8 cellular contexts compared by ENCODE assay signal in the genomic region with DNA sequence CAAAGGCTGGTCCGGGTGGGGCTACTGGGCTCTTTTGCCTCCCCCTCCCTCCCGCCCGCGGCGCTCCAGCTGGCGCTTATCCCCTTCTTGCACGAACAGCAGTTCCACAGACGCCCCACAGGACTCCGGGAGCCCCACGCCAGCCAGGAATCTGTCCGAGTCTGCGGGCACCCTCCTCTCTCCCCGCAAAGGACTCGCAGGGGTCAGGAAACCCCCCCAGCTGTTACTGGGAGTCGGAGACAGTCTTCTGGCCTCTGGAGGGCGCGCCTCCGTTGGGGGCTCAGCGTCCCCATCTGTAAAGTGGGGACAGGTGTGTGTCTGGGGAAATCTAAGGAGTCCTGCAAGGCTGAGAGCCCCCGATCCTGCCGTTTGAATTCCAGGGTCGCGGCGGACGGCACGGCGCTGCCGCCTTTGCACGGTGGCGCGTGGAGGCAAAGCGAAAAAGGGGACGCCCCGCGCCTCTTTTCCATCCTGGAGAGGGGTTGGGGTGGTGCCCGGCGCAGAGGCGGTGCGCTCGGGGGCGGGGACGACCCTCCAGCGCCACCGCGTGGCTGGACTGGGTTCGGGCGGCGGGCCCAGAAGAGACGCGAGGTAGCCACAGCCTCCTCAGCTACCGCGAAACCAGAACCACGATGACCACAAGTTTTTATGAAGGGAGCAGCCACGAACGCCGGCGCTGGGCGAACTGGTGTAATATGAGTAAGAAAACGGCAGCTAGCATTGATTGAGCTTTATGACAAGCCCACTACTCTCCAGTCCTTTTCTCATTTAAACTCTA. TPM values are rescaled to one million over a fixed set of nuclear protein-coding genes. Genes with fewer than 3 reads are reported as not detected.
DNase-seq lines count a peak whose midpoint lies in the region; ATAC-seq, FAIRE-seq and TF ChIP-seq lines count a peak whose summit lies in the region.

No MANE protein-coding gene starts in this region.

- no peak for TF ChIP-seq POLR2A in GM12892 (IDR thresholded peaks at IDR 0.05; ENCODE audit: low read depth, low read length)

- DNase-seq in GM12892 (ENCODE audit: insufficient read length) = peak; percentile 93
- DNase-seq in NCI-H2171 treated with DMSO at 0.1 percent for 48 hours (lab: John Stamatoyannopoulos, UW) = peak; percentile 46
- DNase-seq in activated CD4-positive, CD25-positive, alpha-beta regulatory T cell (lab: John Stamatoyannopoulos, UW) = peak; percentile 60 to 76 (median 68)
- peak; percentile 75 for DNase-seq in central memory CD4-positive, alpha-beta T cell
- DNase-seq in kidney glomerular epithelial cell (lab: John Stamatoyannopoulos, UW) = peak; percentile 69
- peak; percentile 88 for DNase-seq in stimulated activated CD4-positive, alpha-beta T cell treated with anti-CD3 and anti-CD28 coated beads, Interleukin-15, amount 100 ng/mL, for 24 hours

- ATAC-seq in HG02885 (IDR thresholded peaks at IDR 0.05; ENCODE audit: poor library complexity, unreplicated experiment) (peak; percentile 86), GM21423 (IDR thresholded peaks at IDR 0.05; ENCODE audit: unreplicated experiment) (no peak)

- peak; percentile 97 for FAIRE-seq in GM12892 (lab: Jason Lieb, UNC)

RNA-seq across cellular contexts. Expression of gene CCIN, which starts 2.8 kb away (rescaled TPM):
- polyA plus RNA-seq in GM12892 (2012; ENCODE audit: missing spikeins) = not detected

RNA-seq across cellular contexts. Expression of gene CLTA, which starts 24.4 kb away (rescaled TPM):
- 157 TPM for polyA plus RNA-seq in GM12892 (2012; ENCODE audit: missing spikeins)

RNA-seq across cellular contexts. Expression of gene GLIPR2, which starts 29.8 kb away (rescaled TPM):
- 4.0 TPM for polyA plus RNA-seq in GM12892 (2012; ENCODE audit: missing spikeins)
